Comparison of ENCODE assay signal across 1 cellular context in genomic region chr3:182683335-182684257, GRCh38.
TF ChIP-seq lines count a peak whose summit lies in the region.

No MANE protein-coding gene starts in this region.

TF ChIP-seq in HCT116, 20 proteins besides CTCF, POLR2A, EP300 and RAD21 (continued from another document):
- TF ChIP-seq ZBTB33 (IDR thresholded peaks at IDR 0.05; ENCODE audit: extremely low read depth, insufficient replicate concordance, low read length): no peak
- TF ChIP-seq ZFX (IDR thresholded peaks at IDR 0.05): no peak
- TF ChIP-seq SP1 (IDR thresholded peaks at IDR 0.05; ENCODE audit: low read depth): no peak
- no peak for TF ChIP-seq REST (IDR thresholded peaks at IDR 0.05; ENCODE audit: low read depth)
- TF ChIP-seq SIN3A (IDR thresholded peaks at IDR 0.05; ENCODE audit: low read depth): no peak
- TF ChIP-seq EZH2phosphoT487 (IDR thresholded peaks at IDR 0.05; ENCODE audit: borderline replicate concordance): no peak
- TF ChIP-seq POLR2AphosphoS5 (IDR thresholded peaks at IDR 0.05; ENCODE audit: low read depth, low read length): no peak
- TF ChIP-seq ELF1 (IDR thresholded peaks at IDR 0.05; ENCODE audit: borderline replicate concordance, low read depth): no peak
- no peak for TF ChIP-seq SRF (IDR thresholded peaks at IDR 0.05; ENCODE audit: low read depth)
